Comparison of ENCODE assay signal across 8 cellular contexts in genomic region chr14:61456720-61457119, GRCh38.
A peak's percentile ranks its signal among the peaks of the same experiment; 100 is the strongest.
DNase-seq lines count a peak whose midpoint lies in the region; ATAC-seq and TF ChIP-seq lines count a peak whose summit lies in the region.

No MANE protein-coding gene starts in this region.

- no peaks in the 10 kb centered on the region for H3K27me3 ChIP-seq in mammary epithelial cell (ENCODE audit: insufficient read depth, low read length)

- CTCF ChIA-PET in WTC11 (lab: Charles Lee) = no interaction called here
- CTCF ChIA-PET in mammary epithelial cell (lab: Charles Lee; ENCODE audit: low non-redundant PET) = interaction anchor here (0.5 kb wide), 1 partner anchor 1581 kb away, joined by 4 read pairs; no protein-coding TSS in a partner anchor

- no peak overlapping the region for H3K27ac Mint-ChIP-seq in WTC11

- H3K4me1 Mint-ChIP-seq in WTC11 = peaks cover 15% of the 10 kb centered on the region

- H3K79me2 ChIP-seq in mammary epithelial cell (ENCODE audit: insufficient read depth, low read length) = no peaks in the 10 kb centered on the region

- H3K4me3 Mint-ChIP-seq in WTC11 = no peak overlapping the region

- peak; percentile 85 for DNase-seq in activated gamma-delta T cell treated with Interleukin-2 at 50 U/mL for 16 hours
- no peak for DNase-seq in activated gamma-delta T cell (lab: John Stamatoyannopoulos, UW)
- peak; percentile 86 for DNase-seq in NCI-H2171 (lab: John Stamatoyannopoulos, UW)
- DNase-seq in WTC11 (ENCODE audit: low spot score) = peak; percentile 77
- DNase-seq in mammary epithelial cell = peak; percentile 49
- DNase-seq in kidney glomerular epithelial cell (lab: John Stamatoyannopoulos, UW) = peak; percentile 72
- DNase-seq in stimulated activated CD4-positive, alpha-beta T cell treated with anti-CD3 and anti-CD28 coated beads, Interleukin-4, amount 100 ng/mL, for 48 hours (ENCODE audit: low read depth in 2 of 2) = peak; percentile 75 to 85

- POLR2A ChIA-PET in WTC11 (lab: Charles Lee) = no interaction called here

- in situ Hi-C loops in mammary epithelial cell (cut with MboI; ENCODE audit: low sequenced_read_pairs in 2 of 2) = loop anchor here (5.0 to 25.0 kb wide), 6 partner anchors 132 to 668 kb away; partner anchors contain the start of gene PRKCH (in 1 of the 2)

- peak; percentile 77 for TF ChIP-seq CTCF in WTC11 (IDR thresholded peaks at IDR 0.05)
- TF ChIP-seq CTCF in mammary epithelial cell (conservative IDR thresholded peaks at IDR 0.05 in 1 of 2, IDR thresholded peaks at IDR 0.05 in 1 of 2; ENCODE audit: extremely low read depth in 1 of 2, insufficient read depth in 1 of 2, low read depth in 1 of 2, low read length in 2 of 2) = peak; percentile 81 to 85

- H4K20me1 ChIP-seq in mammary epithelial cell (ENCODE audit: insufficient read depth, low read length) = no peaks in the 10 kb centered on the region

- H2AFZ ChIP-seq in mammary epithelial cell (ENCODE audit: low read depth, low read length) = no peak overlapping the region

- dilution Hi-C loops in mammary epithelial cell (cut with HindIII; ENCODE audit: low sequenced_read_pairs) = loop anchor here (10.0 kb wide), 1 partner anchor 162 kb away; no protein-coding TSS in a partner anchor

- 35% methylated on average over 11 of the region's 12 CpGs for WGBS in mammary epithelial cell (ENCODE audit: low coverage, missing lambda C conversion rate)

- H3K27ac ChIP-seq in mammary epithelial cell (ENCODE audit: insufficient read depth, low read depth, low read length) = no peak overlapping the region

- H3K4me2 ChIP-seq in mammary epithelial cell (ENCODE audit: insufficient read depth, low read depth, low read length) = no peak overlapping the region

- no TSS peak for BruUV-seq in mammary epithelial cell (replicated peaks; lab: Mats Ljungman, UMichigan)

- no peaks in the 10 kb centered on the region for H3K36me3 Mint-ChIP-seq in WTC11

- no peaks in the 10 kb centered on the region for H3K9me3 ChIP-seq in mammary epithelial cell (replicated peaks; ENCODE audit: insufficient read depth, low read length)

- no peaks in the 10 kb centered on the region for H3K27me3 Mint-ChIP-seq in WTC11 (ENCODE audit: low read depth)

- no peak overlapping the region for H3K9ac ChIP-seq in mammary epithelial cell (ENCODE audit: insufficient read depth, low read length)

- ATAC-seq in HG03039 (IDR thresholded peaks at IDR 0.05; ENCODE audit: unreplicated experiment) (peak; percentile 62), WTC11 (peak; percentile 77)

- peaks cover 3% of the 10 kb centered on the region for H3K9me3 Mint-ChIP-seq in WTC11

- intact Hi-C loops in mammary epithelial cell (cut with micrococcal nuclease) = loop anchor here (1.0 kb wide), 3 partner anchors 135 to 381 kb away; partner anchors contain the start of gene PRKCH

- H3K4me3 ChIP-seq in mammary epithelial cell (replicated peaks in 1 of 3; ENCODE audit: insufficient read depth in 1 of 3, low read depth in 2 of 3, low read length in 3 of 3) = no peak overlapping the region

- no peaks in the 10 kb centered on the region for H3K36me3 ChIP-seq in mammary epithelial cell (ENCODE audit: insufficient read depth, low read length)

- peaks cover 10% of the 10 kb centered on the region for H3K4me1 ChIP-seq in mammary epithelial cell (ENCODE audit: insufficient read depth, low read length)

TF ChIP-seq in WTC11, 78 proteins besides CTCF, POLR2A, EP300 and RAD21:
- peak; percentile 89 for TF ChIP-seq ZNF423 (CRISPR knock-in tag; IDR thresholded peaks at IDR 0.05)
- TF ChIP-seq USF2 (CRISPR knock-in tag; IDR thresholded peaks at IDR 0.05) = no peak
